Comparison of ENCODE assay signal across 9 cellular contexts in the genomic region with DNA sequence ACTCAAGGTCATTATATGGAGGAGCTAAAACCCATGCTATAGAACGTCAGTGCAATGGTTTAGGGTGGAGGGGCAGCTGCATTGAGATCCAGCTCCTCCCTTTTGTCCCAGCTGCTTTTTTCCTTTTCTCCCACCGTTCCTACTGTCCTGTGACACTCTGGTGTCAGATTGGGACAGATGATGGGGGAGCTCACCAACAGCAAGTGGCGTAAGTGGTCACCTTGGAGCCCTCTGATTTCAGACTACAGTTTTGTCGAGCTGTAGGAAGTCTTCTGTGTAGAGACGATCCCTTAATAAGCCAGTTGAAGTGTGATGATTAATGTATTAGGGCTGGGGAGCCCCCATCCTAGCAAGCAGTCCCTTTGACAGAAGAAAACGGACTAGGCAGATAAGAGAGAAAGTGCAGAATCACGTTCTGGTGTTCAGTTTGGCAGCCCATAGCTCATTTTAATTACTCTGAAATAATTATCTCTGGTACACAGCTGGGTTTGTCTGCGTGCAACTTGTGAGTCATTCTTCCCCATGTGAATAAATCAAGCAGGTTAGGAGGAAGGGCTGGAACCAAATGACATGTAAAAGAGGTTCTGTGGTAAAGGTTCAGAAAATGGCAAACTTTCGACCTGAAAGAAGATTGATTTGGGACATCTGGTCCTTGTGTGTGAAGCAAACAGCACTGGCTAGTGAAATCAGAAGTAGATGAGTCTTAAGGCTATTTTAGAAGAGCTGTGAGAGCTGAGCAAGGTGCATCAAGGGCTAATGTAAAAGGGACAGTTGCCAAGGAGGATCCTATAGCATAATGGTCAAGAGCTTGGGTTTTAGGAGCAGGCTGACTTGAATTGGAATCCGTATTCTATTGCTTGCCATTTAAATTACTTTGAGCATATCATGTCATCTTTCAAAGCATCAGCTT.
DNase-seq lines count a peak whose midpoint lies in the region; ATAC-seq, FAIRE-seq and TF ChIP-seq lines count a peak whose summit lies in the region.
"Had no signal": no experiment of that assay in that cellular context is flagged by ENCODE, and none has a peak within 500 bp of the region (broad histone marks: within the 10 kb centered on the region; RNA-seq: fewer than 3 reads in every experiment).

No MANE protein-coding gene starts in this region.

- H3K27me3 ChIP-seq in astrocyte (ENCODE audit: insufficient read depth, low read length) (no peaks in the 10 kb centered on the region), right lobe of liver (no peaks in the 10 kb centered on the region), breast epithelium (no peaks in the 10 kb centered on the region)

- H3K4me3 ChIP-seq in astrocyte (ENCODE audit: insufficient read depth, low read depth, low read length) (no peak overlapping the region), right lobe of liver (no peak overlapping the region), breast epithelium (no peak overlapping the region)

- intact Hi-C loops in right lobe of liver (cut with DNase I): no loop called here
- intact Hi-C loops in breast epithelium (cut with DNase I; ENCODE audit: low total_unique reads): no loop called here

- peak; percentile 69 for ATAC-seq in GM19455 (IDR thresholded peaks at IDR 0.05; ENCODE audit: unreplicated experiment)
- ATAC-seq in HG03135 (IDR thresholded peaks at IDR 0.05; ENCODE audit: unreplicated experiment): peak; percentile 84
- ATAC-seq in right lobe of liver: no peak

- H3K9me3 ChIP-seq in astrocyte (ENCODE audit: insufficient read depth, low read depth, low read length) (no peaks in the 10 kb centered on the region), right lobe of liver (no peaks in the 10 kb centered on the region), breast epithelium (no peaks in the 10 kb centered on the region)

- TF ChIP-seq CTCF in GM13977 (IDR thresholded peaks at IDR 0.05; ENCODE audit: extremely low read depth, insufficient read depth, missing control alignments) (no peak), astrocyte (IDR thresholded peaks at IDR 0.05; ENCODE audit: insufficient read depth, low read depth, low read length) (no peak), right lobe of liver (IDR thresholded peaks at IDR 0.05) (no peak), mesothelial cell of epicardium (IDR thresholded peaks at IDR 0.05; ENCODE audit: unreplicated experiment) (no peak), glutamatergic neuron (IDR thresholded peaks at IDR 0.05; ENCODE audit: partially characterized antibody, unreplicated experiment) (no peak), breast epithelium (IDR thresholded peaks at IDR 0.05) (no peak)

- DNase-seq in GM13977 (ENCODE audit: low spot score) (peak; percentile 20), astrocyte (ENCODE audit: low read depth) (peak; percentile 57), right lobe of liver (no peak), mesothelial cell of epicardium (ENCODE audit: low spot score in 2 of 2, unreplicated experiment in 2 of 2) (no peak), glutamatergic neuron (no peak), breast epithelium (ENCODE audit: low spot score in 2 of 2) (no peak)
- DNase-seq: NCI-H446 treated with DMSO at 0.1 percent for 48 hours had no signal

- no peak overlapping the region for H3K27ac ChIP-seq in astrocyte (ENCODE audit: low read depth, low read length)
- no peak overlapping the region for H3K27ac ChIP-seq in right lobe of liver
- no peak overlapping the region for H3K27ac ChIP-seq in breast epithelium

- no peak for FAIRE-seq in astrocyte (lab: Jason Lieb, UNC)

- no peaks in the 10 kb centered on the region for H3K36me3 ChIP-seq in astrocyte (ENCODE audit: insufficient read depth, low read length)
- H3K36me3 ChIP-seq in right lobe of liver: no peaks in the 10 kb centered on the region
- H3K36me3 ChIP-seq in breast epithelium: no peaks in the 10 kb centered on the region

- TF ChIP-seq POLR2A in right lobe of liver (IDR thresholded peaks at IDR 0.05) (no peak), breast epithelium (IDR thresholded peaks at IDR 0.05) (no peak)

- WGBS in right lobe of liver (ENCODE audit: insufficient coverage, low coverage, low lambda C conversion rate, missing lambda C conversion rate): 15% methylated on average over 9 of the region's 10 CpGs

- no peak overlapping the region for H3K4me2 ChIP-seq in astrocyte (ENCODE audit: low read length)

- H4K20me1 ChIP-seq in astrocyte (ENCODE audit: insufficient read depth, low read length): no peaks in the 10 kb centered on the region

- no peaks in the 10 kb centered on the region for H3K79me2 ChIP-seq in astrocyte (ENCODE audit: insufficient read depth, low read length)

- H3K4me1 Mint-ChIP-seq in astrocyte (ENCODE audit: low read depth, unreplicated experiment) (no peaks in the 10 kb centered on the region), mesothelial cell of epicardium (peaks cover 31% of the 10 kb centered on the region), glutamatergic neuron (ENCODE audit: low read depth, unreplicated experiment) (no peaks in the 10 kb centered on the region)

- H3K36me3 Mint-ChIP-seq in astrocyte (ENCODE audit: low read depth, unreplicated experiment) (no peaks in the 10 kb centered on the region), mesothelial cell of epicardium (no peaks in the 10 kb centered on the region), glutamatergic neuron (ENCODE audit: unreplicated experiment) (no peaks in the 10 kb centered on the region)

- H3K9ac ChIP-seq in astrocyte (ENCODE audit: low read length): no peak overlapping the region

- H3K4me3 Mint-ChIP-seq in astrocyte (ENCODE audit: unreplicated experiment) (no peak overlapping the region), mesothelial cell of epicardium (no peak overlapping the region), glutamatergic neuron (ENCODE audit: unreplicated experiment) (no peak overlapping the region)

- no peak overlapping the region for H3K27ac Mint-ChIP-seq in astrocyte (ENCODE audit: unreplicated experiment)
- no peak overlapping the region for H3K27ac Mint-ChIP-seq in mesothelial cell of epicardium
- H3K27ac Mint-ChIP-seq in glutamatergic neuron (ENCODE audit: unreplicated experiment): no peak overlapping the region

- no peaks in the 10 kb centered on the region for H3K4me1 ChIP-seq in astrocyte (ENCODE audit: insufficient read depth, low read length)
- no peaks in the 10 kb centered on the region for H3K4me1 ChIP-seq in right lobe of liver
- no peaks in the 10 kb centered on the region for H3K4me1 ChIP-seq in breast epithelium

- H3K27me3 Mint-ChIP-seq in astrocyte (ENCODE audit: low read depth, unreplicated experiment) (peaks cover 2% of the 10 kb centered on the region), mesothelial cell of epicardium (ENCODE audit: low read depth) (peaks cover 2% of the 10 kb centered on the region), glutamatergic neuron (ENCODE audit: unreplicated experiment) (peaks cover 2% of the 10 kb centered on the region)

- in situ Hi-C loops in GM13977 (cut with MboI; ENCODE audit: low pct_unique_long_range_greater_than_20kb, low sequenced_read_pairs, unreplicated experiment): no loop called here

- H2AFZ ChIP-seq in astrocyte (ENCODE audit: low read depth, low read length): no peak overlapping the region

- H3K9me3 Mint-ChIP-seq in astrocyte (ENCODE audit: unreplicated experiment) (peaks cover 10% of the 10 kb centered on the region), mesothelial cell of epicardium (no peaks in the 10 kb centered on the region), glutamatergic neuron (ENCODE audit: unreplicated experiment) (no peaks in the 10 kb centered on the region)

Comparison
In these comparisons a context has a peak if more than half of its experiments do, and no peak if none do; other contexts are left out.
1. DNase-seq: peak in GM13977 (single experiment) and astrocyte (single experiment); none in right lobe of liver (0 of 3), mesothelial cell of epicardium (0 of 2), glutamatergic neuron (single experiment) and breast epithelium (0 of 2).
2. ATAC-seq: peak in GM19455 (single experiment) and HG03135 (single experiment); none in right lobe of liver (0 of 4).